ENCODE assay signal across 15 cellular contexts in the genomic region with DNA sequence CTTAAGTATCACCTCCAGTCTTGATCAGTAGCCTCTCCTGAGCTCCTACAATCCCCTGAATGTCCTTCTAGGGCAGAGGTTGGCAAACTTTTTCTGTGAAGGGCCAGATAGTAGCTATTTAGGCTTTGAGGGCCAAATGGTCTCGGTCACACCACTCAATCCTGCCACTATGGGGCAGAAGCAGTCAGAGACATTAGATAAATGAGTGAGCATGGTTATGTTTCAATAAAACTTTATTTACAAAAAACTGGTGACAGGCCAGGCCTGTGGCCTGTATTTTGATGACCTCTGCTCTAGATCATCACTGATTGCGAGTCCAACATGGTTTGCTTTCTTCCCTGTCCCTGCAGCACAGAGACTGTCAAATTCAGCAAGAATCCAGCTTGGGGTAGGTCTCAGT. TPM values are rescaled to one million over a fixed set of nuclear protein-coding genes. Genes with fewer than 3 reads are reported as not detected.
A peak's percentile ranks its signal among the peaks of the same experiment; 100 is the strongest.
DNase-seq lines count a peak whose midpoint lies in the region; ATAC-seq and TF ChIP-seq lines count a peak whose summit lies in the region.
"Had no signal": no experiment of that assay in that cellular context is flagged by ENCODE, and none has a peak within 500 bp of the region (broad histone marks: within the 10 kb centered on the region; RNA-seq: fewer than 3 reads in every experiment).

No MANE protein-coding gene starts in this region.

- H2AFZ ChIP-seq in HCT116 (ENCODE audit: low read depth, low read length, poor library complexity, severe bottlenecking), result no peak overlapping the region

- H3K36me3 ChIP-seq in HCT116 (ENCODE audit: control insufficient read depth in 1 of 2, insufficient read depth in 2 of 2, low read length in 2 of 2) (peaks cover 0 to 6% of the 10 kb centered on the region in 2 experiments; a peak in 1 of 4 replicates), WERI-Rb-1 (peaks cover 62% of the 10 kb centered on the region)
- H3K36me3 ChIP-seq: neutrophil, uterus had no signal

- TF ChIP-seq RAD21 in HCT116 (IDR thresholded peaks at IDR 0.05; ENCODE audit: low read depth), result no peak; the same call in none of the 2 replicates

- POLR2A ChIA-PET in HCT116 (lab: Charles Lee), result no interaction called here

- H3K36me3 Mint-ChIP-seq in immature natural killer cell, result peaks cover 0 to 5% (median 0%) of the 10 kb centered on the region in 3 donors

- no peaks in the 10 kb centered on the region for H3K9me2 ChIP-seq in HCT116 (ENCODE audit: insufficient read depth)

- H3K27me3 ChIP-seq in HCT116 (ENCODE audit: insufficient read depth, low read length), result no peaks in the 10 kb centered on the region
- H3K27me3 ChIP-seq in WERI-Rb-1 (ENCODE audit: insufficient read depth, low read depth, severe bottlenecking), result no peaks in the 10 kb centered on the region
- H3K27me3 ChIP-seq: neutrophil, uterus had no signal

- DNase-seq in NCI-H446 treated with DMSO at 0.1 percent for 48 hours (lab: John Stamatoyannopoulos, UW), result peak; percentile 27
- DNase-seq in NCI-H446 (lab: John Stamatoyannopoulos, UW), result no peak
- no peak for DNase-seq in HCT116 (ENCODE audit: low read depth, low spot score)
- DNase-seq in WERI-Rb-1, result no peak
- DNase-seq in immature natural killer cell, result no peak
- DNase-seq: activated naive CD4-positive, alpha-beta T cell treated with Interleukin-2 at 50 U/mL for 16 hours; effector CD8-positive, alpha-beta T cell; NCI-H524; stimulated activated naive CD4-positive, alpha-beta T cell; uterus had no signal

- H3K4me3 ChIP-seq in HCT116 (replicated peaks in 1 of 2; ENCODE audit: low read depth in 1 of 2, low read length in 2 of 2), result no peak overlapping the region
- H3K4me3 ChIP-seq in WERI-Rb-1 (ENCODE audit: low read depth, low read length), result no peak overlapping the region
- H3K4me3 ChIP-seq: uterus had no signal

- intact Hi-C loops in HCT116 (cut with micrococcal nuclease), result no loop called here

- peak overlapping the region in 4 of 6 donors; percentile 40 to 63 (median 54) for H3K27ac Mint-ChIP-seq in immature natural killer cell

- CTCF ChIA-PET in HCT116 (lab: Charles Lee), result interaction anchor here (1.5 to 2.7 kb wide), 2 partner anchors 13 to 101 kb away, joined by 6 to 30 read pairs; no protein-coding TSS in a partner anchor

- H3K79me2 ChIP-seq in HCT116 (ENCODE audit: insufficient read depth, low read length), result peaks cover 54% of the 10 kb centered on the region

- TF ChIP-seq POLR2A in HCT116 (IDR thresholded peaks at IDR 0.05; ENCODE audit: borderline replicate concordance, extremely low read depth, insufficient read depth, insufficient read length), result no peak

- BruUV-seq in HCT116 (replicated peaks; lab: Mats Ljungman, UMichigan), result no TSS peak

- RAD21 ChIA-PET in HCT116 (lab: Charles Lee; ENCODE audit: low non-redundant PET in 1 of 2, low total read pairs in 2 of 2, uncharacterized antibody in 2 of 2, unreplicated experiment in 2 of 2), result interaction anchor here (0.8 to 1.0 kb wide), 2 partner anchors 102 to 103 kb away, joined by 3 to 4 read pairs; no protein-coding TSS in a partner anchor

- ATAC-seq in HCT116 (peak; percentile 43), HG03354 (IDR thresholded peaks at IDR 0.05; ENCODE audit: poor library complexity, severe bottlenecking, unreplicated experiment) (no peak), GM19395 (IDR thresholded peaks at IDR 0.05; ENCODE audit: unreplicated experiment) (no peak), GM21723 (IDR thresholded peaks at IDR 0.05; ENCODE audit: unreplicated experiment) (no peak)

- no peak overlapping the region for H3K9ac ChIP-seq in HCT116 (ENCODE audit: low read length)

- H3K4me1 ChIP-seq in HCT116 (ENCODE audit: control insufficient read depth in 1 of 2, insufficient read depth in 2 of 2, low read length in 2 of 2), result peaks cover 14 to 32% of the 10 kb centered on the region in 2 experiments
- H3K4me1 ChIP-seq: uterus had no signal

- peaks cover 0 to 3% (median 1%) of the 10 kb centered on the region in 3 donors for H3K27me3 Mint-ChIP-seq in immature natural killer cell (ENCODE audit: low read depth in 3 of 3)

- no peaks in the 10 kb centered on the region for H3K9me3 Mint-ChIP-seq in immature natural killer cell

- peaks cover 40% of the 10 kb centered on the region in 2 donors for H3K4me1 Mint-ChIP-seq in immature natural killer cell

- H3K9me3 ChIP-seq in HCT116 (ENCODE audit: control insufficient read depth in 1 of 2, insufficient read depth in 1 of 2, low read depth in 1 of 2, low read length in 2 of 2), result no peaks in the 10 kb centered on the region
- no peaks in the 10 kb centered on the region for H3K9me3 ChIP-seq in WERI-Rb-1 (ENCODE audit: severe bottlenecking)
- H3K9me3 ChIP-seq: neutrophil, uterus had no signal

- H3K27ac ChIP-seq in HCT116 (ENCODE audit: low read depth, low read length) (no peak overlapping the region), WERI-Rb-1 (peak overlapping the region; percentile 99)
- H3K27ac ChIP-seq: HL-60, neutrophil, uterus had no signal

- H4K20me1 ChIP-seq in HCT116 (ENCODE audit: insufficient read depth), result no peaks in the 10 kb centered on the region

- H3K4me3 Mint-ChIP-seq in immature natural killer cell, result no peak overlapping the region

- TF ChIP-seq CTCF in HCT116 (IDR thresholded peaks at IDR 0.05 in 2 of 3, conservative IDR thresholded peaks at IDR 0.05 in 1 of 3; ENCODE audit: borderline replicate concordance in 1 of 3, insufficient read depth in 1 of 3, low read depth in 2 of 3, low read length in 2 of 3), result peak; percentile 21 to 36 (median 24); a peak in 2 of 6 replicates
- peak; percentile 26; the same call in 1 of the 2 replicates for TF ChIP-seq CTCF in WERI-Rb-1 (IDR thresholded peaks at IDR 0.05; ENCODE audit: low read depth, low read length)

- no peak overlapping the region for H3K4me2 ChIP-seq in HCT116 (ENCODE audit: low read length)

TF ChIP-seq in HCT116, 20 proteins besides CTCF, POLR2A, EP300 and RAD21 (continues in another document):
- no peak for TF ChIP-seq ZNF274 (IDR thresholded peaks at IDR 0.05; ENCODE audit: low read depth, low read length)
- TF ChIP-seq JUND (IDR thresholded peaks at IDR 0.05), result no peak
- no peak for TF ChIP-seq CBX3 (IDR thresholded peaks at IDR 0.05; ENCODE audit: low read depth)
- TF ChIP-seq, protein P1, sequence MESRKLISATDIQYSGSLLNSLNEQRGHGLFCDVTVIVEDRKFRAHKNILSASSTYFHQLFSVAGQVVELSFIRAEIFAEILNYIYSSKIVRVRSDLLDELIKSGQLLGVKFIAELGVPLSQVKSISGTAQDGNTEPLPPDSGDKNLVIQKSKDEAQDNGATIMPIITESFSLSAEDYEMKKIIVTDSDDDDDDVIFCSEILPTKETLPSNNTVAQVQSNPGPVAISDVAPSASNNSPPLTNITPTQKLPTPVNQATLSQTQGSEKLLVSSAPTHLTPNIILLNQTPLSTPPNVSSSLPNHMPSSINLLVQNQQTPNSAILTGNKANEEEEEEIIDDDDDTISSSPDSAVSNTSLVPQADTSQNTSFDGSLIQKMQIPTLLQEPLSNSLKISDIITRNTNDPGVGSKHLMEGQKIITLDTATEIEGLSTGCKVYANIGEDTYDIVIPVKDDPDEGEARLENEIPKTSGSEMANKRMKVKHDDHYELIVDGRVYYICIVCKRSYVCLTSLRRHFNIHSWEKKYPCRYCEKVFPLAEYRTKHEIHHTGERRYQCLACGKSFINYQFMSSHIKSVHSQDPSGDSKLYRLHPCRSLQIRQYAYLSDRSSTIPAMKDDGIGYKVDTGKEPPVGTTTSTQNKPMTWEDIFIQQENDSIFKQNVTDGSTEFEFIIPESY (IDR thresholded peaks at IDR 0.05; ENCODE audit: extremely low read depth, insufficient replicate concordance, low read length), result no peak
- TF ChIP-seq, protein P2, sequence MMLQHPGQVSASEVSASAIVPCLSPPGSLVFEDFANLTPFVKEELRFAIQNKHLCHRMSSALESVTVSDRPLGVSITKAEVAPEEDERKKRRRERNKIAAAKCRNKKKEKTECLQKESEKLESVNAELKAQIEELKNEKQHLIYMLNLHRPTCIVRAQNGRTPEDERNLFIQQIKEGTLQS (IDR thresholded peaks at IDR 0.05), result no peak
- no peak for TF ChIP-seq ZFX (IDR thresholded peaks at IDR 0.05)
- no peak for TF ChIP-seq POLR2AphosphoS5 (IDR thresholded peaks at IDR 0.05; ENCODE audit: low read depth, low read length)
- TF ChIP-seq, protein P3, sequence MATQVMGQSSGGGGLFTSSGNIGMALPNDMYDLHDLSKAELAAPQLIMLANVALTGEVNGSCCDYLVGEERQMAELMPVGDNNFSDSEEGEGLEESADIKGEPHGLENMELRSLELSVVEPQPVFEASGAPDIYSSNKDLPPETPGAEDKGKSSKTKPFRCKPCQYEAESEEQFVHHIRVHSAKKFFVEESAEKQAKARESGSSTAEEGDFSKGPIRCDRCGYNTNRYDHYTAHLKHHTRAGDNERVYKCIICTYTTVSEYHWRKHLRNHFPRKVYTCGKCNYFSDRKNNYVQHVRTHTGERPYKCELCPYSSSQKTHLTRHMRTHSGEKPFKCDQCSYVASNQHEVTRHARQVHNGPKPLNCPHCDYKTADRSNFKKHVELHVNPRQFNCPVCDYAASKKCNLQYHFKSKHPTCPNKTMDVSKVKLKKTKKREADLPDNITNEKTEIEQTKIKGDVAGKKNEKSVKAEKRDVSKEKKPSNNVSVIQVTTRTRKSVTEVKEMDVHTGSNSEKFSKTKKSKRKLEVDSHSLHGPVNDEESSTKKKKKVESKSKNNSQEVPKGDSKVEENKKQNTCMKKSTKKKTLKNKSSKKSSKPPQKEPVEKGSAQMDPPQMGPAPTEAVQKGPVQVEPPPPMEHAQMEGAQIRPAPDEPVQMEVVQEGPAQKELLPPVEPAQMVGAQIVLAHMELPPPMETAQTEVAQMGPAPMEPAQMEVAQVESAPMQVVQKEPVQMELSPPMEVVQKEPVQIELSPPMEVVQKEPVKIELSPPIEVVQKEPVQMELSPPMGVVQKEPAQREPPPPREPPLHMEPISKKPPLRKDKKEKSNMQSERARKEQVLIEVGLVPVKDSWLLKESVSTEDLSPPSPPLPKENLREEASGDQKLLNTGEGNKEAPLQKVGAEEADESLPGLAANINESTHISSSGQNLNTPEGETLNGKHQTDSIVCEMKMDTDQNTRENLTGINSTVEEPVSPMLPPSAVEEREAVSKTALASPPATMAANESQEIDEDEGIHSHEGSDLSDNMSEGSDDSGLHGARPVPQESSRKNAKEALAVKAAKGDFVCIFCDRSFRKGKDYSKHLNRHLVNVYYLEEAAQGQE (IDR thresholded peaks at IDR 0.05; ENCODE audit: low read depth), result no peak
- no peak for TF ChIP-seq EZH2 (IDR thresholded peaks at IDR 0.05)
- TF ChIP-seq SIN3A (IDR thresholded peaks at IDR 0.05; ENCODE audit: low read depth), result no peak
- TF ChIP-seq SRF (IDR thresholded peaks at IDR 0.05; ENCODE audit: low read depth), result no peak
- TF ChIP-seq EZH2phosphoT487 (IDR thresholded peaks at IDR 0.05; ENCODE audit: borderline replicate concordance), result no peak
- TF ChIP-seq SP1 (IDR thresholded peaks at IDR 0.05; ENCODE audit: low read depth), result no peak

RNA-seq across cellular contexts. Expression of a gene that starts 36.3 kb away (rescaled TPM):
- total RNA-seq in HCT116 (2021; ENCODE audit: unreplicated experiment), result 56.3 TPM
- polyA plus RNA-seq in HCT116 (2012), result 46.3 and 55.5 TPM in 2 replicates
- 1 to 10 TPM in 2 of 3 donors, under 1 TPM in 1; 0.86 to 3.4 (median 1.1) TPM for polyA plus RNA-seq in immature natural killer cell

RNA-seq across cellular contexts. Expression of a gene that starts 53.3 kb away (rescaled TPM):
- total RNA-seq in HCT116 (2021; ENCODE audit: unreplicated experiment), result 63.7 TPM
- 83.9 and 101 TPM in 2 replicates for polyA plus RNA-seq in HCT116 (2012)
- 100 to 1,000 TPM in 2 of 3 donors, 10 to 100 TPM in 1; 63.4 to 109 (median 109) TPM for polyA plus RNA-seq in immature natural killer cell
